16 cellular contexts compared by ENCODE assay signal in genomic region chr10:97538401-97538800, GRCh38. TPM values are rescaled to one million over a fixed set of nuclear protein-coding genes. Genes with fewer than 3 reads are reported as not detected.
DNase-seq lines count a peak whose midpoint lies in the region; ATAC-seq, FAIRE-seq and TF ChIP-seq lines count a peak whose summit lies in the region.
"Had no signal": no experiment of that assay in that cellular context is flagged by ENCODE, and none has a peak within 500 bp of the region (broad histone marks: within the 10 kb centered on the region; RNA-seq: fewer than 3 reads in every experiment).

No MANE protein-coding gene starts in this region.

- 73% methylated on average over 4 of the region's 4 CpGs for WGBS in esophagus muscularis mucosa

- no peaks in the 10 kb centered on the region for H3K9me3 Mint-ChIP-seq in HFFc6
- H3K9me3 Mint-ChIP-seq: activated CD4-positive, alpha-beta T cell treated with anti-CD3 and anti-CD28 coated beads, Interleukin-2, amount 10 ng/mL, durations not matched to agents 7 days and 5 days; activated T-helper 17 cell treated with anti-CD3 and anti-CD28 coated beads, Interleukin-2, amount 50 U/mL, for 72 hours; CD8-positive, alpha-beta T cell had no signal

- H3K4me1 ChIP-seq in kidney (ENCODE audit: control insufficient read depth in 1 of 2, insufficient read depth in 1 of 2, low read depth in 1 of 2, low read length in 2 of 2) (peaks cover 14 to 20% of the 10 kb centered on the region in 2 donors), subcutaneous abdominal adipose tissue (ENCODE audit: control insufficient read depth in 5 of 5, insufficient read depth in 5 of 5, low read length in 5 of 5) (peaks cover 18 to 51% (median 50%) of the 10 kb centered on the region in 5 donors), esophagus muscularis mucosa (peaks cover 35 to 48% (median 39%) of the 10 kb centered on the region in 4 donors)

- H3K27me3 ChIP-seq in brain microvascular endothelial cell (replicated peaks) (no peaks in the 10 kb centered on the region), subcutaneous abdominal adipose tissue (ENCODE audit: control insufficient read depth in 5 of 5, insufficient read depth in 4 of 5, low read length in 5 of 5) (peaks cover 0 to 2% (median 0%) of the 10 kb centered on the region in 5 donors), esophagus muscularis mucosa (no peaks in the 10 kb centered on the region)

- no peak for TF ChIP-seq POLR2A in esophagus muscularis mucosa (IDR thresholded peaks at IDR 0.05; ENCODE audit: low read depth)

- no peak overlapping the region for H3K9ac ChIP-seq in kidney (ENCODE audit: low read length in 2 of 2)
- peak overlapping the region in 2 of 5 donors; percentile 4 to 35 for H3K9ac ChIP-seq in subcutaneous abdominal adipose tissue (ENCODE audit: low read length in 5 of 5)

- H3K36me3 ChIP-seq in brain microvascular endothelial cell (replicated peaks) (no peaks in the 10 kb centered on the region), kidney (ENCODE audit: control insufficient read depth in 1 of 2, insufficient read depth in 2 of 2, low read length in 2 of 2) (no peaks in the 10 kb centered on the region), subcutaneous abdominal adipose tissue (ENCODE audit: control insufficient read depth in 5 of 5, insufficient read depth in 5 of 5, low read length in 5 of 5) (no peaks in the 10 kb centered on the region), esophagus muscularis mucosa (no peaks in the 10 kb centered on the region)

- FAIRE-seq in kidney (lab: Jason Lieb, UNC) = peak; percentile 3

- H3K4me3 Mint-ChIP-seq in HFFc6 = peak overlapping the region; percentile 36
- H3K4me3 Mint-ChIP-seq: activated CD4-positive, alpha-beta T cell treated with anti-CD3 and anti-CD28 coated beads, Interleukin-2, amount 10 ng/mL, durations not matched to agents 7 days and 5 days; activated T-helper 17 cell treated with anti-CD3 and anti-CD28 coated beads, Interleukin-2, amount 50 U/mL, for 72 hours; CD8-positive, alpha-beta T cell had no signal

- H3K27ac ChIP-seq in brain microvascular endothelial cell (peak overlapping the region; percentile 97), kidney (ENCODE audit: low read depth in 2 of 2, low read length in 2 of 2) (no peak overlapping the region), subcutaneous abdominal adipose tissue (ENCODE audit: low read depth, low read length) (peak overlapping the region; percentile 98), esophagus muscularis mucosa (replicated peaks in 1 of 4) (no peak overlapping the region)

- peak overlapping the region; percentile 60 for H3K27ac Mint-ChIP-seq in HFFc6
- H3K27ac Mint-ChIP-seq: activated CD4-positive, alpha-beta T cell treated with anti-CD3 and anti-CD28 coated beads, Interleukin-2, amount 10 ng/mL, durations not matched to agents 7 days and 5 days; activated T-helper 17 cell treated with anti-CD3 and anti-CD28 coated beads, Interleukin-2, amount 50 U/mL, for 72 hours; CD8-positive, alpha-beta T cell had no signal

- intact Hi-C loops in kidney (cut with DNase I) (no loop called here), esophagus muscularis mucosa (cut with DNase I) (no loop called here)

- no peaks in the 10 kb centered on the region for H3K27me3 Mint-ChIP-seq in HFFc6 (ENCODE audit: insufficient read depth)
- H3K27me3 Mint-ChIP-seq: activated CD4-positive, alpha-beta T cell treated with anti-CD3 and anti-CD28 coated beads, Interleukin-2, amount 10 ng/mL, durations not matched to agents 7 days and 5 days; activated T-helper 17 cell treated with anti-CD3 and anti-CD28 coated beads, Interleukin-2, amount 50 U/mL, for 72 hours had no signal

- in situ Hi-C loops in brain microvascular endothelial cell (cut with HindIII; ENCODE audit: low pct_ligation_motif_present, low sequenced_read_pairs) = no loop called here

- no peak for TF ChIP-seq EP300 in esophagus muscularis mucosa (IDR thresholded peaks at IDR 0.05)

- H3K9me3 ChIP-seq in kidney (ENCODE audit: control insufficient read depth in 1 of 2, low read length in 2 of 2) = no peaks in the 10 kb centered on the region
- H3K9me3 ChIP-seq in subcutaneous abdominal adipose tissue (ENCODE audit: control insufficient read depth in 5 of 5, low read length in 5 of 5) = no peaks in the 10 kb centered on the region
- no peaks in the 10 kb centered on the region for H3K9me3 ChIP-seq in esophagus muscularis mucosa

- H3K36me3 Mint-ChIP-seq in HFFc6 (ENCODE audit: low read depth) = no peaks in the 10 kb centered on the region
- H3K36me3 Mint-ChIP-seq: CD8-positive, alpha-beta T cell had no signal

- TF ChIP-seq CTCF in HFFc6 (IDR thresholded peaks at IDR 0.05) (no peak), brain microvascular endothelial cell (IDR thresholded peaks at IDR 0.05; ENCODE audit: low read depth, low read length, missing control alignments) (no peak), kidney (IDR thresholded peaks at IDR 0.05; ENCODE audit: borderline replicate concordance, extremely low read depth, insufficient read depth) (no peak), esophagus muscularis mucosa (IDR thresholded peaks at IDR 0.05) (no peak)

- ATAC-seq in GM18909 (IDR thresholded peaks at IDR 0.05; ENCODE audit: poor library complexity, unreplicated experiment) (no peak), GM21526 (IDR thresholded peaks at IDR 0.05; ENCODE audit: low FRiP score, unreplicated experiment) (no peak)
- ATAC-seq: activated T-helper 17 cell treated with anti-CD3 and anti-CD28 coated beads, Interleukin-2, amount 50 U/mL, for 72 hours; CD8-positive, alpha-beta T cell had no signal

- DNase-seq in HFFc6 = peak; percentile 19
- DNase-seq in brain microvascular endothelial cell = peak; percentile 88
- no peak for DNase-seq in kidney
- DNase-seq in inferior parietal cortex (ENCODE audit: extremely low spot score) = no peak
- no peak for DNase-seq in esophagus muscularis mucosa (ENCODE audit: extremely low spot score)
- DNase-seq: activated CD4-positive, alpha-beta T cell treated with anti-CD3 and anti-CD28 coated beads, Interleukin-2, amount 10 ng/mL, durations not matched to agents 7 days and 5 days; CD8-positive, alpha-beta T cell; central memory CD4-positive, alpha-beta T cell; islet precursor cell; NCI-H2107 had no signal

- H3K4me3 ChIP-seq in brain microvascular endothelial cell (ENCODE audit: low read depth, low read length) = no peak overlapping the region
- H3K4me3 ChIP-seq in kidney (ENCODE audit: low read length in 2 of 2) = no peak overlapping the region
- no peak overlapping the region for H3K4me3 ChIP-seq in subcutaneous abdominal adipose tissue (ENCODE audit: low read depth in 1 of 5, low read length in 5 of 5)
- H3K4me3 ChIP-seq in esophagus muscularis mucosa = no peak overlapping the region

- peaks cover 60% of the 10 kb centered on the region for H3K4me1 Mint-ChIP-seq in HFFc6 (ENCODE audit: low read depth)

RNA-seq across cellular contexts. Expression of gene ANKRD2, which starts 34.2 kb away (rescaled TPM):
- 1 to 10 TPM in 4 of 6 experiments, under 1 TPM in 2; 0.31 to 7.7 (median 6.5) TPM for total RNA-seq in HFFc6 (2021; fragmentation: NEBNext Ultra II Directional; extraction: Animal tissue kit (Norgen Biotek cat#: 25700))
- total RNA-seq in kidney = 3.6 TPM
- polyA plus RNA-seq in kidney (ENCODE audit: insufficient read depth, low read depth, low replicate concordance) = 10.0 TPM
- total RNA-seq in esophagus muscularis mucosa = 1 to 10 TPM in 2 of 4 donors, under 1 TPM in 1, not detected in 1; 0.33 to 1.6 (median 1.2) TPM
- total RNA-seq: activated T-helper 17 cell treated with anti-CD3 and anti-CD28 coated beads, Interleukin-2, amount 50 U/mL, for 72 hours; CD8-positive, alpha-beta T cell; T-helper 1 cell treated with Interleukin-12 subunit alpha and Interleukin-12 subunit beta and Interleukin-4 antibody, amounts not matched to agents 30 ng/mL and 1 ng/mL, for 36 hours had no signal
- polyA plus RNA-seq: neural cell had no signal

RNA-seq across cellular contexts. Expression of gene UBTD1, which starts 39.7 kb away (rescaled TPM):
- total RNA-seq in HFFc6 (2021; fragmentation: NEBNext Ultra II Directional; extraction: Animal tissue kit (Norgen Biotek cat#: 25700)) = 10 to 100 TPM; 31.3 to 42.1 (median 34.8) TPM
- total RNA-seq in kidney (17.4 TPM), esophagus muscularis mucosa (10 to 100 TPM in 3 of 4 donors, 1 to 10 TPM in 1; 4.2 to 18.4 (median 14.1) TPM)
- 26.1 TPM for polyA plus RNA-seq in kidney (ENCODE audit: insufficient read depth, low read depth, low replicate concordance)

RNA-seq across cellular contexts. Expression of gene MMS19, which starts 40.2 kb away (rescaled TPM):
- 10 to 100 TPM; 53.8 to 61.2 (median 56.3) TPM for total RNA-seq in HFFc6 (2021; fragmentation: NEBNext Ultra II Directional; extraction: Animal tissue kit (Norgen Biotek cat#: 25700))
- 56.1 TPM for total RNA-seq in kidney
- 49.7 TPM for polyA plus RNA-seq in kidney (ENCODE audit: insufficient read depth, low read depth, low replicate concordance)
- 10 to 100 TPM; 46.9 to 51.4 (median 48.6) TPM for total RNA-seq in esophagus muscularis mucosa

RNA-seq across cellular contexts. Expression of gene HOGA1, which starts 45.8 kb away (rescaled TPM):
- total RNA-seq in HFFc6 (2021; fragmentation: NEBNext Ultra II Directional; extraction: Animal tissue kit (Norgen Biotek cat#: 25700)) = under 1 TPM; 0.26 to 0.66 (median 0.46) TPM
- total RNA-seq in kidney (28.8 TPM), esophagus muscularis mucosa (1 to 10 TPM in 1 of 4 donors, under 1 TPM in 3; 0.45 to 1.5 (median 0.83) TPM)
- 100 TPM for polyA plus RNA-seq in kidney (ENCODE audit: insufficient read depth, low read depth, low replicate concordance)
- total RNA-seq: activated CD4-positive, alpha-beta T cell treated with anti-CD3 and anti-CD28 coated beads, Interleukin-2, amount 10 ng/mL, durations not matched to agents 7 days and 5 days; activated T-helper 17 cell treated with anti-CD3 and anti-CD28 coated beads, Interleukin-2, amount 50 U/mL, for 72 hours; CD8-positive, alpha-beta T cell; T-helper 1 cell treated with Interleukin-12 subunit alpha and Interleukin-12 subunit beta and Interleukin-4 antibody, amounts not matched to agents 30 ng/mL and 1 ng/mL, for 36 hours had no signal
- polyA plus RNA-seq: neural cell had no signal

RNA-seq across cellular contexts. Expression of gene C10orf62, which starts 51.1 kb away (rescaled TPM):
- not detected for total RNA-seq in HFFc6 (2021; fragmentation: NEBNext Ultra II Directional; extraction: Animal tissue kit (Norgen Biotek cat#: 25700))
- total RNA-seq in kidney (1.6 TPM), esophagus muscularis mucosa (under 1 TPM in 1 of 4 donors, not detected in 3; 0.46 TPM)
- 0.77 TPM for polyA plus RNA-seq in kidney (ENCODE audit: insufficient read depth, low read depth, low replicate concordance)
- total RNA-seq: activated CD4-positive, alpha-beta T cell treated with anti-CD3 and anti-CD28 coated beads, Interleukin-2, amount 10 ng/mL, durations not matched to agents 7 days and 5 days; activated T-helper 17 cell treated with anti-CD3 and anti-CD28 coated beads, Interleukin-2, amount 50 U/mL, for 72 hours; CD8-positive, alpha-beta T cell; T-helper 1 cell treated with Interleukin-12 subunit alpha and Interleukin-12 subunit beta and Interleukin-4 antibody, amounts not matched to agents 30 ng/mL and 1 ng/mL, for 36 hours had no signal
- polyA plus RNA-seq: neural cell had no signal

Comparison
In these comparisons a context has a peak if more than half of its experiments do, and no peak if none do; other contexts are left out.
1. DNase-seq: peak in HFFc6 (single experiment) and brain microvascular endothelial cell (single experiment); none in kidney (single experiment), inferior parietal cortex (single experiment) and esophagus muscularis mucosa (single experiment).
2. H3K27ac ChIP-seq: peak in brain microvascular endothelial cell (single experiment) and subcutaneous abdominal adipose tissue (single experiment); none in kidney (0 of 2) and esophagus muscularis mucosa (0 of 4).